ENCODE assay signal across 17 cellular contexts in genomic region chr7:46881507-46882127, GRCh38.
A peak's percentile ranks its signal among the peaks of the same experiment; 100 is the strongest.
DNase-seq lines count a peak whose midpoint lies in the region; FAIRE-seq and TF ChIP-seq lines count a peak whose summit lies in the region.
"Had no signal": no experiment of that assay in that cellular context is flagged by ENCODE, and none has a peak within 500 bp of the region (broad histone marks: within the 10 kb centered on the region; RNA-seq: fewer than 3 reads in every experiment).

No MANE protein-coding gene starts in this region.

- dilution Hi-C loops in keratinocyte (cut with MboI; ENCODE audit: extremely low pct_ligation_motif_present, low sequenced_read_pairs): no loop called here

- TF ChIP-seq POLR2A in esophagus squamous epithelium (IDR thresholded peaks at IDR 0.05) (no peak), thyroid gland (IDR thresholded peaks at IDR 0.05) (no peak), tibial nerve (IDR thresholded peaks at IDR 0.05) (no peak)

- peak overlapping the region; percentile 89 for H2AFZ ChIP-seq in keratinocyte (ENCODE audit: control insufficient read depth, low read length)

- H3K4me3 ChIP-seq in choroid plexus epithelial cell (ENCODE audit: low read depth, low read length) (no peak overlapping the region), keratinocyte (ENCODE audit: control insufficient read depth in 2 of 3, extremely low read depth in 1 of 3, insufficient read depth in 2 of 3, low read depth in 1 of 3, low read length in 3 of 3) (no peak overlapping the region), esophagus squamous epithelium (no peak overlapping the region), thyroid gland (replicated peaks in 1 of 3) (no peak overlapping the region), tibial nerve (no peak overlapping the region)
- H3K4me3 ChIP-seq: Peyer's patch had no signal

- H4K20me1 ChIP-seq in keratinocyte (ENCODE audit: control insufficient read depth, extremely low read depth, insufficient read depth, low read length): no peaks in the 10 kb centered on the region

- H3K36me3 ChIP-seq in keratinocyte (ENCODE audit: control insufficient read depth in 2 of 2, extremely low read depth in 1 of 2, insufficient read depth in 2 of 2, low read length in 2 of 2): no peaks in the 10 kb centered on the region
- no peaks in the 10 kb centered on the region for H3K36me3 ChIP-seq in esophagus squamous epithelium
- no peaks in the 10 kb centered on the region for H3K36me3 ChIP-seq in thyroid gland
- no peaks in the 10 kb centered on the region for H3K36me3 ChIP-seq in tibial nerve
- H3K36me3 ChIP-seq: Peyer's patch had no signal

- peaks cover 10% of the 10 kb centered on the region for H3K4me1 ChIP-seq in keratinocyte (ENCODE audit: control insufficient read depth, extremely low read depth, insufficient read depth, low read length)
- no peaks in the 10 kb centered on the region for H3K4me1 ChIP-seq in esophagus squamous epithelium
- H3K4me1 ChIP-seq in thyroid gland: no peaks in the 10 kb centered on the region
- no peaks in the 10 kb centered on the region for H3K4me1 ChIP-seq in tibial nerve
- H3K4me1 ChIP-seq: Peyer's patch had no signal

- 66 to 72% methylated on average over 3 to 6 of the region's 6 CpGs for WGBS in esophagus squamous epithelium, 2 donors
- WGBS in thyroid gland, 2 donors: 93 to 95% methylated on average over 6 of the region's 6 CpGs
- WGBS in tibial nerve, 2 donors: 86 to 93% methylated on average over 6 of the region's 6 CpGs

- H3K27ac ChIP-seq in keratinocyte (ENCODE audit: control insufficient read depth, insufficient read depth, low read length): peak overlapping the region; percentile 48
- no peak overlapping the region for H3K27ac ChIP-seq in esophagus squamous epithelium
- H3K27ac ChIP-seq in thyroid gland: no peak overlapping the region
- H3K27ac ChIP-seq in tibial nerve: no peak overlapping the region
- H3K27ac ChIP-seq: Peyer's patch had no signal

- intact Hi-C loops in esophagus squamous epithelium (cut with DNase I): no loop called here
- intact Hi-C loops in thyroid gland (cut with DNase I): no loop called here

- no peaks in the 10 kb centered on the region for H3K27me3 ChIP-seq in keratinocyte (ENCODE audit: control insufficient read depth, extremely low read depth, insufficient read depth, low read length)
- no peaks in the 10 kb centered on the region for H3K27me3 ChIP-seq in esophagus squamous epithelium
- no peaks in the 10 kb centered on the region for H3K27me3 ChIP-seq in thyroid gland
- no peaks in the 10 kb centered on the region for H3K27me3 ChIP-seq in tibial nerve
- H3K27me3 ChIP-seq: Peyer's patch had no signal

- H3K4me2 ChIP-seq in keratinocyte (ENCODE audit: control insufficient read depth, extremely low read depth, insufficient read depth, low read depth, low read length): peak overlapping the region; percentile 63

- H3K9me3 ChIP-seq in keratinocyte (ENCODE audit: control insufficient read depth, low read depth, low read length): no peaks in the 10 kb centered on the region
- H3K9me3 ChIP-seq in esophagus squamous epithelium: no peaks in the 10 kb centered on the region
- H3K9me3 ChIP-seq in thyroid gland: no peaks in the 10 kb centered on the region
- H3K9me3 ChIP-seq in tibial nerve: peaks cover 0 to 2% (median 0%) of the 10 kb centered on the region in 4 donors
- H3K9me3 ChIP-seq: Peyer's patch had no signal

- no peak overlapping the region for H3K9ac ChIP-seq in keratinocyte (ENCODE audit: control insufficient read depth, extremely low read depth, insufficient read depth, low read length)

- FAIRE-seq in keratinocyte (lab: Jason Lieb, UNC): peak; percentile 96
- FAIRE-seq: urothelium cell line had no signal

- no peaks in the 10 kb centered on the region for H3K9me1 ChIP-seq in keratinocyte (ENCODE audit: control insufficient read depth, extremely low read depth, insufficient read depth, low read length)

- TF ChIP-seq EP300 in tibial nerve (IDR thresholded peaks at IDR 0.05): no peak

- TF ChIP-seq CTCF in choroid plexus epithelial cell (conservative IDR thresholded peaks at IDR 0.05; ENCODE audit: low read depth, low read length): no peak
- TF ChIP-seq CTCF in keratinocyte (optimal IDR thresholded peaks at IDR 0.05 in 1 of 3, IDR thresholded peaks at IDR 0.05 in 1 of 3, conservative IDR thresholded peaks at IDR 0.05 in 1 of 3; ENCODE audit: extremely low read depth in 1 of 3, insufficient read depth in 2 of 3, low read length in 3 of 3): no peak
- TF ChIP-seq CTCF in esophagus squamous epithelium (IDR thresholded peaks at IDR 0.05): no peak
- no peak for TF ChIP-seq CTCF in thyroid gland (IDR thresholded peaks at IDR 0.05)
- no peak for TF ChIP-seq CTCF in tibial nerve (IDR thresholded peaks at IDR 0.05)

- DNase-seq in ELF-1 (ENCODE audit: low read depth, low spot score) (peak; percentile 25), LoVo (ENCODE audit: low spot score) (peak; percentile 66), choroid plexus epithelial cell (ENCODE audit: low read depth) (peak; percentile 33), keratinocyte (ENCODE audit: low read depth, low spot score) (peak; percentile 42), esophagus squamous epithelium (lab: John Stamatoyannopoulos, UW) (no peak), thyroid gland (no peak), tibial nerve (ENCODE audit: low spot score in 2 of 2) (no peak)
- DNase-seq in activated CD8-positive, alpha-beta memory T cell treated with anti-CD3 and anti-CD28 coated beads, Interleukin-2, amount 50 U/mL, for 48 hours: no peak
- DNase-seq: activated CD4-positive, alpha-beta T cell treated with anti-CD3 and anti-CD28 coated beads, Interleukin-2, amount 50 U/mL, for 4 hours; activated naive CD4-positive, alpha-beta T cell treated with anti-CD3 and anti-CD28 coated beads, Interleukin-2, amount 50 U/mL, for 16 hours; activated T-cell treated with anti-CD3 and anti-CD28 coated beads, Interleukin-2, amount 50 U/mL, for 4 hours; GDM1; Kasumi-1; NCI-H1105 treated with DMSO at 0.1 percent for 48 hours; Peyer's patch; stimulated activated CD4-positive, alpha-beta T cell treated with anti-CD3 and anti-CD28 coated beads, Interleukin-2, amount 100 ng/mL, for 48 hours had no signal

- H3K79me2 ChIP-seq in keratinocyte (ENCODE audit: control insufficient read depth, insufficient read depth, low read length): no peaks in the 10 kb centered on the region

Comparison
In these comparisons a context has a peak if more than half of its experiments do, and no peak if none do; other contexts are left out.
1. DNase-seq: peak in ELF-1 (single experiment), LoVo (single experiment), choroid plexus epithelial cell (single experiment) and keratinocyte (single experiment); none in esophagus squamous epithelium (single experiment), thyroid gland (0 of 2), tibial nerve (0 of 2) and activated CD8-positive, alpha-beta memory T cell treated with anti-CD3 and anti-CD28 coated beads, Interleukin-2, amount 50 U/mL, for 48 hours (single experiment).